Comparison of ENCODE assay signal across 9 cellular contexts in the genomic region with DNA sequence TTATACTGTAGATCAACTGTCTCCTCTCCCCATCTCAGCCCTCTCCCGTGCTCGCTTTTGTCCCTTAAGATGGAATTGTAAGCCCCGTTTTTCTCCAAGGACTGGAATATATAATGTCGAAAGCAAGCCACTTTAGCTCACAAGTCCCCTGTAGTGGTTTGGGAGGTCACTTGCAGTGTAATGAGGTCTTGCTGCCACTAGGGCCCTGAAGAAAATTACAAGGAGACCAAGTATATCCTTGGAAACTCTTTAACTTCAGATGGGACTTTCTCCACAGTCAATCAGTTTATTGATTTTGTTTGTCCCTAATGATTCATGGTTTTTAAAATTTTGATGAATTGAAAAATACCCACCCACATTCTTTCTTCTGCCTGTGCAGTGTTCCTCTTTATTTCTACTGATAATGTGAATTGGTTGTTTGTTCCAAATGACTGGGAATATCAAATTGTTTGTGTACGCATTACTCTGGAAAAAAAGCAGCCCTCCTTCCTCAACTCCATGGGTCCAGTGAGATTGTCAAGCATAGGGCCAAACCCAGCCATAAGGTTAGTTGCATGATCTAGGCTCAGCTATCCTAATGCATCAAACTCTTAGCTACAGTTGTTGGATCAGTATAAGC.
A peak's percentile ranks its signal among the peaks of the same experiment; 100 is the strongest.
DNase-seq lines count a peak whose midpoint lies in the region; ATAC-seq and TF ChIP-seq lines count a peak whose summit lies in the region.
"Had no signal": no experiment of that assay in that cellular context is flagged by ENCODE, and none has a peak within 500 bp of the region (broad histone marks: within the 10 kb centered on the region; RNA-seq: fewer than 3 reads in every experiment).

No MANE protein-coding gene starts in this region.

- DNase-seq in DMS53 (lab: John Stamatoyannopoulos, UW) = peak; percentile 9
- no peak for DNase-seq in DMS53 treated with DMSO at 0.1 percent for 48 hours (lab: John Stamatoyannopoulos, UW; ENCODE audit: unreplicated experiment)
- DNase-seq in astrocyte of the spinal cord (ENCODE audit: low read depth, low spot score) = no peak
- DNase-seq in neural crest cell (ENCODE audit: low read depth, low spot score) = no peak
- no peak for DNase-seq in CD1c-positive myeloid dendritic cell (ENCODE audit: extremely low spot score)
- no peak for DNase-seq in NCI-H526 treated with DMSO at 0.1 percent for 48 hours (lab: John Stamatoyannopoulos, UW)

- peak; percentile 62 for ATAC-seq in HG03066 (IDR thresholded peaks at IDR 0.05; ENCODE audit: low read depth, unreplicated experiment)
- ATAC-seq in HG03025 (IDR thresholded peaks at IDR 0.05; ENCODE audit: low FRiP score, unreplicated experiment) = no peak

- H3K36me3 Mint-ChIP-seq in neural crest cell (ENCODE audit: low read depth) = no peaks in the 10 kb centered on the region

- TF ChIP-seq CTCF in astrocyte of the spinal cord (IDR thresholded peaks at IDR 0.05; ENCODE audit: low read depth, low read length) (peak; percentile 17), neural crest cell (conservative IDR thresholded peaks at IDR 0.05) (peak; percentile 60)

- no peak overlapping the region for H3K4me3 ChIP-seq in astrocyte of the spinal cord (ENCODE audit: low read depth, low read length)
- H3K4me3 ChIP-seq: esophagus muscularis mucosa had no signal

- H3K27ac Mint-ChIP-seq in neural crest cell (ENCODE audit: unreplicated experiment) = no peak overlapping the region

- in situ Hi-C loops in astrocyte of the spinal cord (cut with HindIII; ENCODE audit: low sequenced_read_pairs) = no loop called here

- H3K9me3 Mint-ChIP-seq in neural crest cell = no peaks in the 10 kb centered on the region

- H3K4me3 Mint-ChIP-seq in neural crest cell = no peak overlapping the region

- no peaks in the 10 kb centered on the region for H3K27me3 Mint-ChIP-seq in neural crest cell (ENCODE audit: low read depth)

- H3K4me1 Mint-ChIP-seq in neural crest cell = no peaks in the 10 kb centered on the region
